2 cellular contexts compared by ENCODE assay signal in genomic region chr3:62659660-62660059, GRCh38.
TF ChIP-seq lines count a peak whose summit lies in the region.

No MANE protein-coding gene starts in this region.

TF ChIP-seq in WTC11, 78 proteins besides CTCF, POLR2A, EP300 and RAD21 (continued from another document):
- TF ChIP-seq, protein P1, sequence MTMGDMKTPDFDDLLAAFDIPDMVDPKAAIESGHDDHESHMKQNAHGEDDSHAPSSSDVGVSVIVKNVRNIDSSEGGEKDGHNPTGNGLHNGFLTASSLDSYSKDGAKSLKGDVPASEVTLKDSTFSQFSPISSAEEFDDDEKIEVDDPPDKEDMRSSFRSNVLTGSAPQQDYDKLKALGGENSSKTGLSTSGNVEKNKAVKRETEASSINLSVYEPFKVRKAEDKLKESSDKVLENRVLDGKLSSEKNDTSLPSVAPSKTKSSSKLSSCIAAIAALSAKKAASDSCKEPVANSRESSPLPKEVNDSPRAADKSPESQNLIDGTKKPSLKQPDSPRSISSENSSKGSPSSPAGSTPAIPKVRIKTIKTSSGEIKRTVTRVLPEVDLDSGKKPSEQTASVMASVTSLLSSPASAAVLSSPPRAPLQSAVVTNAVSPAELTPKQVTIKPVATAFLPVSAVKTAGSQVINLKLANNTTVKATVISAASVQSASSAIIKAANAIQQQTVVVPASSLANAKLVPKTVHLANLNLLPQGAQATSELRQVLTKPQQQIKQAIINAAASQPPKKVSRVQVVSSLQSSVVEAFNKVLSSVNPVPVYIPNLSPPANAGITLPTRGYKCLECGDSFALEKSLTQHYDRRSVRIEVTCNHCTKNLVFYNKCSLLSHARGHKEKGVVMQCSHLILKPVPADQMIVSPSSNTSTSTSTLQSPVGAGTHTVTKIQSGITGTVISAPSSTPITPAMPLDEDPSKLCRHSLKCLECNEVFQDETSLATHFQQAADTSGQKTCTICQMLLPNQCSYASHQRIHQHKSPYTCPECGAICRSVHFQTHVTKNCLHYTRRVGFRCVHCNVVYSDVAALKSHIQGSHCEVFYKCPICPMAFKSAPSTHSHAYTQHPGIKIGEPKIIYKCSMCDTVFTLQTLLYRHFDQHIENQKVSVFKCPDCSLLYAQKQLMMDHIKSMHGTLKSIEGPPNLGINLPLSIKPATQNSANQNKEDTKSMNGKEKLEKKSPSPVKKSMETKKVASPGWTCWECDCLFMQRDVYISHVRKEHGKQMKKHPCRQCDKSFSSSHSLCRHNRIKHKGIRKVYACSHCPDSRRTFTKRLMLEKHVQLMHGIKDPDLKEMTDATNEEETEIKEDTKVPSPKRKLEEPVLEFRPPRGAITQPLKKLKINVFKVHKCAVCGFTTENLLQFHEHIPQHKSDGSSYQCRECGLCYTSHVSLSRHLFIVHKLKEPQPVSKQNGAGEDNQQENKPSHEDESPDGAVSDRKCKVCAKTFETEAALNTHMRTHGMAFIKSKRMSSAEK (CRISPR knock-in tag; IDR thresholded peaks at IDR 0.05; ENCODE audit: borderline replicate concordance), result no peak
- TF ChIP-seq NR2C2 (CRISPR knock-in tag; IDR thresholded peaks at IDR 0.05), result no peak
- no peak for TF ChIP-seq ZNF423 (CRISPR knock-in tag; IDR thresholded peaks at IDR 0.05)

TF ChIP-seq in neural cell, 6 proteins besides CTCF, POLR2A, EP300 and RAD21:
- TF ChIP-seq, protein P2, sequence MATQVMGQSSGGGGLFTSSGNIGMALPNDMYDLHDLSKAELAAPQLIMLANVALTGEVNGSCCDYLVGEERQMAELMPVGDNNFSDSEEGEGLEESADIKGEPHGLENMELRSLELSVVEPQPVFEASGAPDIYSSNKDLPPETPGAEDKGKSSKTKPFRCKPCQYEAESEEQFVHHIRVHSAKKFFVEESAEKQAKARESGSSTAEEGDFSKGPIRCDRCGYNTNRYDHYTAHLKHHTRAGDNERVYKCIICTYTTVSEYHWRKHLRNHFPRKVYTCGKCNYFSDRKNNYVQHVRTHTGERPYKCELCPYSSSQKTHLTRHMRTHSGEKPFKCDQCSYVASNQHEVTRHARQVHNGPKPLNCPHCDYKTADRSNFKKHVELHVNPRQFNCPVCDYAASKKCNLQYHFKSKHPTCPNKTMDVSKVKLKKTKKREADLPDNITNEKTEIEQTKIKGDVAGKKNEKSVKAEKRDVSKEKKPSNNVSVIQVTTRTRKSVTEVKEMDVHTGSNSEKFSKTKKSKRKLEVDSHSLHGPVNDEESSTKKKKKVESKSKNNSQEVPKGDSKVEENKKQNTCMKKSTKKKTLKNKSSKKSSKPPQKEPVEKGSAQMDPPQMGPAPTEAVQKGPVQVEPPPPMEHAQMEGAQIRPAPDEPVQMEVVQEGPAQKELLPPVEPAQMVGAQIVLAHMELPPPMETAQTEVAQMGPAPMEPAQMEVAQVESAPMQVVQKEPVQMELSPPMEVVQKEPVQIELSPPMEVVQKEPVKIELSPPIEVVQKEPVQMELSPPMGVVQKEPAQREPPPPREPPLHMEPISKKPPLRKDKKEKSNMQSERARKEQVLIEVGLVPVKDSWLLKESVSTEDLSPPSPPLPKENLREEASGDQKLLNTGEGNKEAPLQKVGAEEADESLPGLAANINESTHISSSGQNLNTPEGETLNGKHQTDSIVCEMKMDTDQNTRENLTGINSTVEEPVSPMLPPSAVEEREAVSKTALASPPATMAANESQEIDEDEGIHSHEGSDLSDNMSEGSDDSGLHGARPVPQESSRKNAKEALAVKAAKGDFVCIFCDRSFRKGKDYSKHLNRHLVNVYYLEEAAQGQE (IDR thresholded peaks at IDR 0.05; ENCODE audit: borderline replicate concordance), result no peak
- TF ChIP-seq POLR2AphosphoS5 (IDR thresholded peaks at IDR 0.05) (no peak), EZH2 (IDR thresholded peaks at IDR 0.05; ENCODE audit: borderline replicate concordance, insufficient read depth, low read length, poor library complexity, severe bottlenecking) (no peak), TAF1 (IDR thresholded peaks at IDR 0.05; ENCODE audit: low read depth) (no peak), SMC3 (conservative IDR thresholded peaks at IDR 0.05; ENCODE audit: poor library complexity) (peak; percentile 47), MXI1 (conservative IDR thresholded peaks at IDR 0.05; ENCODE audit: poor library complexity, severe bottlenecking) (no peak)
